Comparison of ENCODE assay signal across 9 cellular contexts in the genomic region with DNA sequence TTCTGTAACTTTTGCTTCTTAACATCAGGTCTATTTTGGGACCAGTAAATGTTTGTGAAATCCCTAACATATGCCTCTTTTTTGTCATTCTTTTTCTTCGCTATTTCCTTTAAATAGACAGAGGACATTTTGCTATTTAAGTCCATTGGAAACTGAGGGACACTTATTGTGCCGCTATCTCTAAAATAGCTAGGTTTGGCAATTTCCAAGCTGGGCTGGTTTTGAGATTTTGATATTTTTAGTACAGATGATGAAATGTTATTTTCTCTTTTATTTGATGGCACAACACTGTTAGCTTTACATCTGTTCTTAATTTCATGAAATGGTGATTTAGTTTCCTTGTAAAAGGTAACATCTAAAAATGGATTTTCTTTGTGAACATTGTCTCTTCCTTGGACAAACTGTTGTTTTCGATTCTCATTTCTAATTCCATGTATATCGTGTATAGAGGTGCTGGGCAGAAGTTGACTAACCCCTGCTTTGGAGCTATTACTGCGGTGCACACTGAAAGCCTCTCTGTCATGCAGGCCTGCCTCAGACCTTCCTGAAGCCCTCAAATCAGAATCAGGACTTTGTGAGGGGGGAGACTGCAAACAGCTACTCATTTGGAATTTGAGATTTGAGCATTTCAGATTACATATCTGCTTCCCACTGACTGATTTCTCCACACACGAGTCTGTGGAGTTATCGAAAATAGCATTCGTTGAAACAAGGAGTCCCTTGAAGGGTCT. TPM values are rescaled to one million over a fixed set of nuclear protein-coding genes. Genes with fewer than 3 reads are reported as not detected.
A peak's percentile ranks its signal among the peaks of the same experiment; 100 is the strongest.
DNase-seq lines count a peak whose midpoint lies in the region; ATAC-seq, FAIRE-seq and TF ChIP-seq lines count a peak whose summit lies in the region.
"Had no signal": no experiment of that assay in that cellular context is flagged by ENCODE, and none has a peak within 500 bp of the region (broad histone marks: within the 10 kb centered on the region; RNA-seq: fewer than 3 reads in every experiment).

No MANE protein-coding gene starts in this region.

- H3K36me3 ChIP-seq in bronchial epithelial cell (ENCODE audit: control insufficient read depth, insufficient read depth, low read length) (no peaks in the 10 kb centered on the region), muscle layer of duodenum (ENCODE audit: control insufficient read depth in 1 of 2, insufficient read depth in 2 of 2, low read length in 2 of 2) (no peaks in the 10 kb centered on the region)

- DNase-seq in bronchial epithelial cell (ENCODE audit: low read depth) = no peak
- DNase-seq in OCI-M1 (lab: John Stamatoyannopoulos, UW) = no peak
- DNase-seq in natural killer cell treated with Interleukin-12 subunit alpha and Interleukin-12 subunit beta and Interleukin-15 and Interleukin-18, amount 100 ng/mL, for 72 hours (ENCODE audit: low spot score) = no peak
- no peak for DNase-seq in stimulated activated CD4-positive, alpha-beta T cell treated with anti-CD3 and anti-CD28 coated beads, Interleukin-15, amount 100 ng/mL, for 24 hours
- DNase-seq in DMS153 treated with DMSO at 0.1 percent for 48 hours (lab: John Stamatoyannopoulos, UW; ENCODE audit: unreplicated experiment) = no peak

- H3K27ac ChIP-seq in muscle layer of duodenum (ENCODE audit: low read length) = peak overlapping the region; percentile 66

- no peak for TF ChIP-seq CTCF in bronchial epithelial cell (IDR thresholded peaks at IDR 0.05; ENCODE audit: insufficient read depth, low read length, severe bottlenecking)

- H3K9me3 Mint-ChIP-seq in natural killer cell treated with Interleukin-12 subunit alpha and Interleukin-12 subunit beta and Interleukin-15 and Interleukin-18, amount 100 ng/mL, for 72 hours = peaks cover 4% of the 10 kb centered on the region

- FAIRE-seq in bronchial epithelial cell (lab: Jason Lieb, UNC) = no peak
- FAIRE-seq: TTC549 had no signal

- peaks cover 0 to 4% of the 10 kb centered on the region in 2 donors for H3K4me1 ChIP-seq in muscle layer of duodenum (ENCODE audit: control insufficient read depth in 1 of 2, insufficient read depth in 2 of 2, low read length in 2 of 2)

- H3K27me3 Mint-ChIP-seq in natural killer cell treated with Interleukin-12 subunit alpha and Interleukin-12 subunit beta and Interleukin-15 and Interleukin-18, amount 100 ng/mL, for 72 hours = peaks cover 2 to 16% of the 10 kb centered on the region in 2 donors

- H3K4me3 Mint-ChIP-seq in natural killer cell treated with Interleukin-12 subunit alpha and Interleukin-12 subunit beta and Interleukin-15 and Interleukin-18, amount 100 ng/mL, for 72 hours = no peak overlapping the region

- no peaks in the 10 kb centered on the region for H3K4me1 Mint-ChIP-seq in natural killer cell treated with Interleukin-12 subunit alpha and Interleukin-12 subunit beta and Interleukin-15 and Interleukin-18, amount 100 ng/mL, for 72 hours (ENCODE audit: low read depth in 2 of 2)

- no peaks in the 10 kb centered on the region for H3K36me3 Mint-ChIP-seq in natural killer cell treated with Interleukin-12 subunit alpha and Interleukin-12 subunit beta and Interleukin-15 and Interleukin-18, amount 100 ng/mL, for 72 hours

- H3K27me3 ChIP-seq in bronchial epithelial cell (ENCODE audit: control insufficient read depth, insufficient read depth, low read length) = no peaks in the 10 kb centered on the region
- H3K27me3 ChIP-seq in muscle layer of duodenum (ENCODE audit: low read depth, low read length) = no peaks in the 10 kb centered on the region

- ATAC-seq in GM19351 (IDR thresholded peaks at IDR 0.05; ENCODE audit: unreplicated experiment) = peak; percentile 35
- peak; percentile 22 for ATAC-seq in HG03135 (IDR thresholded peaks at IDR 0.05; ENCODE audit: unreplicated experiment)
- ATAC-seq in natural killer cell treated with Interleukin-12 subunit alpha and Interleukin-12 subunit beta and Interleukin-15 and Interleukin-18, amount 100 ng/mL, for 72 hours = no peak

- H3K4me3 ChIP-seq in bronchial epithelial cell (ENCODE audit: low read depth, low read length) (peak overlapping the region; percentile 54), muscle layer of duodenum (ENCODE audit: low read depth in 1 of 2, low read length in 2 of 2) (peak overlapping the region; percentile 66 to 70)

- H3K9me3 ChIP-seq in muscle layer of duodenum (ENCODE audit: control insufficient read depth in 1 of 2, low read length in 2 of 2) = no peaks in the 10 kb centered on the region

- H3K27ac Mint-ChIP-seq in natural killer cell treated with Interleukin-12 subunit alpha and Interleukin-12 subunit beta and Interleukin-15 and Interleukin-18, amount 100 ng/mL, for 72 hours = no peak overlapping the region

RNA-seq across cellular contexts. Expression of a gene that starts 0.6 kb away (rescaled TPM):
- 0.13 TPM in 1 of 2 replicates, not detected in the other for total RNA-seq in bronchial epithelial cell
- total RNA-seq in natural killer cell treated with Interleukin-12 subunit alpha and Interleukin-12 subunit beta and Interleukin-15 and Interleukin-18, amount 100 ng/mL, for 72 hours = not detected

RNA-seq across cellular contexts. Expression of a gene that starts 22.9 kb away (rescaled TPM):
- total RNA-seq in bronchial epithelial cell = 0.64 and 1.6 TPM in 2 replicates
- total RNA-seq in natural killer cell treated with Interleukin-12 subunit alpha and Interleukin-12 subunit beta and Interleukin-15 and Interleukin-18, amount 100 ng/mL, for 72 hours = not detected

Comparison
In these comparisons a context has a peak if more than half of its experiments do, and no peak if none do; other contexts are left out.
1. ATAC-seq: peak in GM19351 (single experiment) and HG03135 (single experiment); none in natural killer cell treated with Interleukin-12 subunit alpha and Interleukin-12 subunit beta and Interleukin-15 and Interleukin-18, amount 100 ng/mL, for 72 hours (0 of 2).